7 cellular contexts compared by ENCODE assay signal in the genomic region with DNA sequence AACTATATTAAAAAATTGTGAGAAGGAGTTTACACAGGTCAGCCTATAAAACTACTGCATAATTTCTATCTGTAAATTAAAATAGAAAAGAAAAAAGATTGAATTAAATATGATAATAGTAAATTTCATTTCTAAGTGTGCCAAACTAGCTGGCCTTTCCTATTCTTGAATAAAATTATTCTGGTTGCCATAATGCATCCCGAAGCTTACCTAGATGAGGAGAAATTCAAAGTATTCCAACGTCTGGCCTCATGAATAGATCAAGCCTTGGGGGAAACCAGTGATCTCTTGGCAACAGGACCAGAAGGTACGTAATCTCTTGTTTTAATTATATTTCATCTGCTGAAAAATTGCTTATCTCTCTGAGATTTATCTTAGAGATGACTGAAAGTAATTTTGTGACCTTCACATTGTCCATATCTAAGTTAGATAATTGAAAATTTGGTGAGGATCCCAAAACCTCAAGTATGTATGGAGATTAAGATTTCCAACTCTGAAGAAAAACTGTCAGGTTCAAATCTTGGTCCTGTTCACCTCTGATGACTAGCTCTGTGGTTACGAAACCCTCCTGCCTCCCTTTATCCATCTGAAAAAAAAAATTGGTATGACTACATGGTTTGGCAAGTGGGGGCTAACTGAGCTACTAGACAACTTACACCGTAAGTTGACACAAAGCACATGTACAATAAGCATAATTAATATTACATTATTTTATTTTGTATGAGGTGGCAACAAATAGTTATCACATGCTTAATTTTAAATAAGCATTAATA.
A peak's percentile ranks its signal among the peaks of the same experiment; 100 is the strongest.
DNase-seq lines count a peak whose midpoint lies in the region; ATAC-seq and TF ChIP-seq lines count a peak whose summit lies in the region.
"Not testable (repeated sequence)": the region's sequence is repeated elsewhere in the genome, so short reads cannot be mapped to it uniquely, and the experiment has no call there.

No MANE protein-coding gene starts in this region.

- not testable (repeated sequence) for TF ChIP-seq POLR2A in IMR-90 (IDR thresholded peaks at IDR 0.05; ENCODE audit: low read depth, low read length)

- not testable (repeated sequence) for H3K4ac ChIP-seq in IMR-90 (ENCODE audit: low read depth, low read length)

- dilution Hi-C loops in IMR-90 (cut with HindIII; ENCODE audit: low sequenced_read_pairs, unreplicated experiment), result not testable (repeated sequence)

- not testable (repeated sequence) for H3K23ac ChIP-seq in IMR-90 (ENCODE audit: low read depth, low read length)

- POLR2A ChIA-PET in IMR-90 (lab: Charles Lee; ENCODE audit: unreplicated experiment), result not testable (repeated sequence)

- H3K4me3 ChIP-seq in AG09309 (ENCODE audit: control insufficient read depth, low read depth, low read length); IMR-90 (ENCODE audit: insufficient read depth, low read depth, low read length); cardiac fibroblast (replicated peaks in 1 of 2; ENCODE audit: low read depth in 2 of 2, low read length in 2 of 2); fibroblast of pulmonary artery (replicated peaks; ENCODE audit: low read depth, low read length): not testable (repeated sequence)

- not testable (repeated sequence) for TF ChIP-seq RAD21 in IMR-90 (IDR thresholded peaks at IDR 0.05; ENCODE audit: low read length)

- H3K56ac ChIP-seq in IMR-90 (ENCODE audit: extremely low read depth, insufficient read depth, low read length), result not testable (repeated sequence)

- peak overlapping the region; percentile 48; the same call in 1 of the 2 replicates for H2BK120ac ChIP-seq in IMR-90 (ENCODE audit: low read depth, low read length)

- H4K20me1 ChIP-seq in IMR-90 (ENCODE audit: insufficient read depth, low read length), result not testable (repeated sequence)

- intact Hi-C loops in IMR-90 (cut with micrococcal nuclease), result not testable (repeated sequence)

- H2AK9ac ChIP-seq in IMR-90 (replicated peaks; ENCODE audit: low read depth, low read length, poor library complexity), result not testable (repeated sequence)

- not testable (repeated sequence) for H4K8ac ChIP-seq in IMR-90 (ENCODE audit: low read depth in 2 of 2, low read length in 2 of 2)

- not testable (repeated sequence) for H3K79me1 ChIP-seq in IMR-90 (ENCODE audit: low read depth in 1 of 2, low read length in 2 of 2)

- not testable (repeated sequence) for H3K4me1 ChIP-seq in IMR-90 (ENCODE audit: control insufficient read depth, insufficient read depth, low read length)

- H3K18ac ChIP-seq in IMR-90 (ENCODE audit: low read depth, low read length), result peak overlapping the region; percentile 20

- not testable (repeated sequence) for H3K36me3 ChIP-seq in IMR-90 (ENCODE audit: control insufficient read depth, insufficient read depth, low read length)

- H3K9me1 ChIP-seq in IMR-90 (ENCODE audit: insufficient read depth, low read length), result not testable (repeated sequence)

- H3K9ac ChIP-seq in IMR-90 (ENCODE audit: low read depth, low read length), result not testable (repeated sequence)

- not testable (repeated sequence) for H3K4me2 ChIP-seq in IMR-90 (ENCODE audit: low read depth, low read length)

- H3K9me3 ChIP-seq in IMR-90 (ENCODE audit: control insufficient read depth, insufficient read depth, low read length), result not testable (repeated sequence)

- H2AFZ ChIP-seq in IMR-90 (replicated peaks; ENCODE audit: low read length, poor library complexity), result not testable (repeated sequence)

- peak overlapping the region; percentile 13 for H2AK5ac ChIP-seq in IMR-90 (ENCODE audit: low read depth, low read length)

- not testable (repeated sequence) for BruUV-seq in IMR-90 (replicated peaks; lab: Mats Ljungman, UMichigan)

- ATAC-seq in IMR-90 (ENCODE audit: low read depth); SK-N-SH treated with all-trans-retinoic acid at 6 μM for 48 hours: not testable (repeated sequence)

- CTCF ChIA-PET in IMR-90 (lab: Yijun Ruan, JAX), result not testable (repeated sequence)

- H4K5ac ChIP-seq in IMR-90 (ENCODE audit: low read depth, low read length), result not testable (repeated sequence)

- H2BK15ac ChIP-seq in IMR-90 (ENCODE audit: low read depth, low read length), result 0 out of 3 replicates have a peak overlapping the region, but pooled peaks have one; percentile 27

- peak overlapping the region; percentile 72; the same call in 1 of the 2 replicates for H2BK20ac ChIP-seq in IMR-90 (ENCODE audit: low read depth, low read length)

- no CpG with 5 or more reads among the region's 5 CpGs for WGBS in IMR-90 (ENCODE audit: extremely low coverage in 2 of 2, insufficient read length in 1 of 2), 2 experiments

- H2BK5ac ChIP-seq in IMR-90 (ENCODE audit: low read depth, low read length, poor library complexity, severe bottlenecking), result peak overlapping the region; percentile 93

- not testable (repeated sequence) for H4K91ac ChIP-seq in IMR-90 (ENCODE audit: insufficient read depth, low read depth, low read length)

- in situ Hi-C loops in IMR-90 (cut with MboI; ENCODE audit: low sequenced_read_pairs), result not testable (repeated sequence)

- TF ChIP-seq CTCF in AG09309 (IDR thresholded peaks at IDR 0.05; ENCODE audit: control insufficient read depth, insufficient read depth, low read depth, low read length, missing control alignments); IMR-90 (conservative IDR thresholded peaks at IDR 0.05; ENCODE audit: low read depth, low read length); cardiac fibroblast (IDR thresholded peaks at IDR 0.05; ENCODE audit: low read depth, low read length); fibroblast of pulmonary artery (IDR thresholded peaks at IDR 0.05; ENCODE audit: low read length, missing control alignments): not testable (repeated sequence)

- peak overlapping the region; percentile 76; the same call in 1 of the 2 replicates for H3K27ac ChIP-seq in IMR-90 (ENCODE audit: insufficient read depth, low read length)

- H3K14ac ChIP-seq in IMR-90 (replicated peaks; ENCODE audit: low read depth, low read length), result not testable (repeated sequence)

- DNase-seq in AG09309 (ENCODE audit: low read depth) (peak; percentile 1), IMR-90 (peak; percentile 55), astrocyte of the hippocampus (ENCODE audit: low read depth, low spot score) (peak; percentile 9), cardiac fibroblast (ENCODE audit: low read depth in 2 of 2) (peak; percentile 48 to 72), fibroblast of pulmonary artery (ENCODE audit: low read depth) (peak; percentile 61), iris pigment epithelial cell (ENCODE audit: low read depth) (peak; percentile 78)

- H3K27me3 ChIP-seq in IMR-90 (ENCODE audit: control insufficient read depth, insufficient read depth, low read length), result not testable (repeated sequence)

TF ChIP-seq in SK-N-SH treated with all-trans-retinoic acid at 6 μM for 48 hours, 23 proteins besides CTCF, POLR2A, EP300 and RAD21:
- TF ChIP-seq, protein P1, sequence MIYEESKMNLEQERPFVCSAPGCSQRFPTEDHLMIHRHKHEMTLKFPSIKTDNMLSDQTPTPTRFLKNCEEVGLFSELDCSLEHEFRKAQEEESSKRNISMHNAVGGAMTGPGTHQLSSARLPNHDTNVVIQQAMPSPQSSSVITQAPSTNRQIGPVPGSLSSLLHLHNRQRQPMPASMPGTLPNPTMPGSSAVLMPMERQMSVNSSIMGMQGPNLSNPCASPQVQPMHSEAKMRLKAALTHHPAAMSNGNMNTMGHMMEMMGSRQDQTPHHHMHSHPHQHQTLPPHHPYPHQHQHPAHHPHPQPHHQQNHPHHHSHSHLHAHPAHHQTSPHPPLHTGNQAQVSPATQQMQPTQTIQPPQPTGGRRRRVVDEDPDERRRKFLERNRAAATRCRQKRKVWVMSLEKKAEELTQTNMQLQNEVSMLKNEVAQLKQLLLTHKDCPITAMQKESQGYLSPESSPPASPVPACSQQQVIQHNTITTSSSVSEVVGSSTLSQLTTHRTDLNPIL (CRISPR knock-in tag; IDR thresholded peaks at IDR 0.05; ENCODE audit: low read depth), result peak; percentile 90
- TF ChIP-seq TCF4 (CRISPR knock-in tag; IDR thresholded peaks at IDR 0.05; ENCODE audit: borderline replicate concordance), result peak; percentile 59; the same call in 1 of the 2 replicates
- TF ChIP-seq ISL1 (CRISPR knock-in tag; IDR thresholded peaks at IDR 0.05), result peak; percentile 99
- TF ChIP-seq, protein P2, sequence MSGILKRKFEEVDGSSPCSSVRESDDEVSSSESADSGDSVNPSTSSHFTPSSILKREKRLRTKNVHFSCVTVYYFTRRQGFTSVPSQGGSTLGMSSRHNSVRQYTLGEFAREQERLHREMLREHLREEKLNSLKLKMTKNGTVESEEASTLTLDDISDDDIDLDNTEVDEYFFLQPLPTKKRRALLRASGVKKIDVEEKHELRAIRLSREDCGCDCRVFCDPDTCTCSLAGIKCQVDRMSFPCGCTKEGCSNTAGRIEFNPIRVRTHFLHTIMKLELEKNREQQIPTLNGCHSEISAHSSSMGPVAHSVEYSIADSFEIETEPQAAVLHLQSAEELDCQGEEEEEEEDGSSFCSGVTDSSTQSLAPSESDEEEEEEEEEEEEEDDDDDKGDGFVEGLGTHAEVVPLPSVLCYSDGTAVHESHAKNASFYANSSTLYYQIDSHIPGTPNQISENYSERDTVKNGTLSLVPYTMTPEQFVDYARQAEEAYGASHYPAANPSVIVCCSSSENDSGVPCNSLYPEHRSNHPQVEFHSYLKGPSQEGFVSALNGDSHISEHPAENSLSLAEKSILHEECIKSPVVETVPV (CRISPR knock-in tag; IDR thresholded peaks at IDR 0.05), result 0 out of 2 replicates have a peak, but pooled peaks have one; percentile 60
- TF ChIP-seq, protein P3, sequence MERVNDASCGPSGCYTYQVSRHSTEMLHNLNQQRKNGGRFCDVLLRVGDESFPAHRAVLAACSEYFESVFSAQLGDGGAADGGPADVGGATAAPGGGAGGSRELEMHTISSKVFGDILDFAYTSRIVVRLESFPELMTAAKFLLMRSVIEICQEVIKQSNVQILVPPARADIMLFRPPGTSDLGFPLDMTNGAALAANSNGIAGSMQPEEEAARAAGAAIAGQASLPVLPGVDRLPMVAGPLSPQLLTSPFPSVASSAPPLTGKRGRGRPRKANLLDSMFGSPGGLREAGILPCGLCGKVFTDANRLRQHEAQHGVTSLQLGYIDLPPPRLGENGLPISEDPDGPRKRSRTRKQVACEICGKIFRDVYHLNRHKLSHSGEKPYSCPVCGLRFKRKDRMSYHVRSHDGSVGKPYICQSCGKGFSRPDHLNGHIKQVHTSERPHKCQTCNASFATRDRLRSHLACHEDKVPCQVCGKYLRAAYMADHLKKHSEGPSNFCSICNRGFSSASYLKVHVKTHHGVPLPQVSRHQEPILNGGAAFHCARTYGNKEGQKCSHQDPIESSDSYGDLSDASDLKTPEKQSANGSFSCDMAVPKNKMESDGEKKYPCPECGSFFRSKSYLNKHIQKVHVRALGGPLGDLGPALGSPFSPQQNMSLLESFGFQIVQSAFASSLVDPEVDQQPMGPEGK (CRISPR knock-in tag; IDR thresholded peaks at IDR 0.05; ENCODE audit: borderline replicate concordance), result peak; percentile 78; the same call in 1 of the 2 replicates

Comparison
In these comparisons a context has a peak if more than half of its experiments do, and no peak if none do; other contexts are left out.
1. DNase-seq: peak in every context shown above with its lines; median percentile 78 in iris pigment epithelial cell; 61 in fibroblast of pulmonary artery; 60 in cardiac fibroblast; 55 in IMR-90; 9 in astrocyte of the hippocampus; 1 in AG09309.